ENCODE assay signal across 23 cellular contexts in the genomic region with DNA sequence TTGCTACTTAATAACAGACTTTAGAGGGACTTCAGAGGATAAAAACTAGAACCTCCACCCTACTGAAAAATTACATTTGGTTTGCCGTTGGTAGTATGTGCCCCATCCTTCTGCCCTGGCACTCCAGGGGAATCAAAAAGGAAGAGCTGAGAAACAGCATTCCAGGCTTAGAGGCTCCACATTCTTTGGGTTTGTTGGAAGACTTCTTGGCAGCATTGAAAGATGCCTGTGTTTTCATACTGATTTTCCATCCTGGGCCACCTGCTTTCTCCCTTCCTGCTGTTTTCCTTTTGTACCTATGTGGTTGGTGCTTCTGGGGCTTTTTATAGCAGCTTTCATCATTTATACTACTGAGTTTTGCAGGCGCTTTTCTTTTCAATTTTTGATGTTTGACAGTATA.
DNase-seq lines count a peak whose midpoint lies in the region; ATAC-seq, FAIRE-seq and TF ChIP-seq lines count a peak whose summit lies in the region.
"Had no signal": no experiment of that assay in that cellular context is flagged by ENCODE, and none has a peak within 500 bp of the region (broad histone marks: within the 10 kb centered on the region; RNA-seq: fewer than 3 reads in every experiment).

No MANE protein-coding gene starts in this region.

- H3K4me2 ChIP-seq in GM23248 (ENCODE audit: unreplicated experiment): no peak overlapping the region
- H3K4me2 ChIP-seq in H1 (ENCODE audit: insufficient read depth in 1 of 2, low read depth in 2 of 2, low read length in 2 of 2): peak overlapping the region in 1 of 2 experiments; percentile 18; a peak in 1 of 4 replicates
- H3K4me2 ChIP-seq: PC-9 had no signal

- H3K4ac ChIP-seq in H1 (replicated peaks; ENCODE audit: insufficient read length, low read depth, low read length): no peak overlapping the region

- no peak overlapping the region for H3K18ac ChIP-seq in H1 (ENCODE audit: extremely low read depth, low read length)

- TF ChIP-seq POLR2A in H1 (IDR thresholded peaks at IDR 0.05; ENCODE audit: control extremely low read depth in 1 of 2, low read depth in 2 of 2, low read length in 2 of 2): no peak

- no peak overlapping the region for H2BK5ac ChIP-seq in H1 (ENCODE audit: low read depth, low read length)

- H3K9me3 Mint-ChIP-seq in osteocyte (ENCODE audit: unreplicated experiment): no peaks in the 10 kb centered on the region

- TF ChIP-seq CTCF in H1 (IDR thresholded peaks at IDR 0.05; ENCODE audit: control extremely low read depth in 1 of 3, insufficient read depth in 1 of 3, low read depth in 1 of 3, low read length in 3 of 3): no peak
- no peak for TF ChIP-seq CTCF in osteocyte (IDR thresholded peaks at IDR 0.05)

- H2AFZ ChIP-seq in GM23248 (no peak overlapping the region), H1 (ENCODE audit: low read length) (no peak overlapping the region)
- H2AFZ ChIP-seq: PC-9 had no signal

- ATAC-seq in HG02973 (IDR thresholded peaks at IDR 0.05; ENCODE audit: unreplicated experiment): no peak
- ATAC-seq: left ventricle myocardium superior, mucosa of descending colon, psoas muscle, T-helper 17 cell had no signal

- peak; percentile 40 for DNase-seq in GM23248
- peak; percentile 50 to 78 for DNase-seq in SJCRH30
- DNase-seq in H1 (ENCODE audit: low read depth in 1 of 2, low spot score in 2 of 2): no peak
- DNase-seq in osteocyte (ENCODE audit: extremely low spot score, unreplicated experiment): no peak
- DNase-seq in MG63: no peak
- no peak for DNase-seq in pons (ENCODE audit: low spot score)
- DNase-seq: activated gamma-delta T cell treated with Interleukin-2 at 50 U/mL for 16 hours; adrenal gland; AML-193; caudate nucleus; DND-41; effector CD4-positive, alpha-beta T cell; left ventricle myocardium superior; mucosa of descending colon; NCI-H1694; NCI-H345; PC-9; psoas muscle; SIG-M5; stimulated activated naive CD4-positive, alpha-beta T cell; T-helper 17 cell had no signal

- no peak overlapping the region for H4K5ac ChIP-seq in H1 (ENCODE audit: insufficient read length, low read depth, low read length)

- H3K4me3 ChIP-seq in GM23248: no peak overlapping the region
- H3K4me3 ChIP-seq in SJCRH30: no peak overlapping the region
- H3K4me3 ChIP-seq in H1 (ENCODE audit: extremely low read depth in 1 of 4, insufficient read depth in 2 of 4, low read depth in 3 of 4, low read length in 4 of 4): 0 out of 8 replicates have a peak overlapping the region, but pooled peaks of 1 of the 4 experiments have one; percentile 21
- H3K4me3 ChIP-seq in MG63: no peak overlapping the region
- H3K4me3 ChIP-seq: adrenal gland, mucosa of descending colon, PC-9, psoas muscle, skin epidermis had no signal

- H3K4me3 Mint-ChIP-seq in osteocyte (ENCODE audit: unreplicated experiment): no peak overlapping the region
- H3K4me3 Mint-ChIP-seq: T-helper 17 cell had no signal

- no peak overlapping the region for H3K14ac ChIP-seq in H1 (ENCODE audit: insufficient read length)

- H3K9ac ChIP-seq in GM23248 (no peak overlapping the region), H1 (replicated peaks in 1 of 4; ENCODE audit: extremely low read depth in 1 of 4, low read depth in 3 of 4, low read length in 3 of 4) (no peak overlapping the region)

- H3K23ac ChIP-seq in H1 (ENCODE audit: insufficient read length): no peak overlapping the region

- no peaks in the 10 kb centered on the region for H3K36me3 Mint-ChIP-seq in osteocyte (ENCODE audit: unreplicated experiment)

- no peaks in the 10 kb centered on the region for H3F3A ChIP-seq in GM23248 (ENCODE audit: insufficient read depth)

- H3K9me3 ChIP-seq in GM23248 (ENCODE audit: low read depth) (no peaks in the 10 kb centered on the region), SJCRH30 (replicated peaks) (no peaks in the 10 kb centered on the region), H1 (ENCODE audit: insufficient read depth in 2 of 2, low read depth in 1 of 2, low read length in 1 of 2) (no peaks in the 10 kb centered on the region), MG63 (no peaks in the 10 kb centered on the region)
- H3K9me3 ChIP-seq: adrenal gland, mucosa of descending colon, psoas muscle had no signal

- H2BK120ac ChIP-seq in H1 (replicated peaks; ENCODE audit: low read depth, low read length): no peak overlapping the region

- no peaks in the 10 kb centered on the region for H4K20me1 ChIP-seq in GM23248 (ENCODE audit: insufficient read depth)
- no peaks in the 10 kb centered on the region for H4K20me1 ChIP-seq in H1 (replicated peaks in 1 of 2; ENCODE audit: control insufficient read depth in 1 of 2, insufficient read depth in 2 of 2, low read length in 2 of 2)

- in situ Hi-C loops in GM23248 (cut with MboI): no loop called here

- H3K79me1 ChIP-seq in H1 (ENCODE audit: low read depth, low read length): no peaks in the 10 kb centered on the region; the same call in 1 of the 2 replicates

- H3K79me2 ChIP-seq in GM23248 (ENCODE audit: insufficient read depth): no peaks in the 10 kb centered on the region
- H3K79me2 ChIP-seq in H1 (ENCODE audit: control insufficient read depth in 1 of 2, insufficient read depth in 2 of 2, low read length in 2 of 2): no peaks in the 10 kb centered on the region

- H3K27me3 Mint-ChIP-seq in osteocyte (ENCODE audit: unreplicated experiment): no peaks in the 10 kb centered on the region
- H3K27me3 Mint-ChIP-seq: T-helper 17 cell had no signal

- WGBS in GM23248 (ENCODE audit: low coverage in 1 of 2, low lambda C conversion rate in 2 of 2, missing lambda C conversion rate in 2 of 2), 2 experiments: 47% methylated on average over 2 of the region's 2 CpGs
- 47% methylated on average over 2 of the region's 2 CpGs; no CpG with 5 or more reads in 1 of the 2 experiments for WGBS in H1 (ENCODE audit: extremely low coverage in 1 of 2, insufficient coverage in 1 of 2, insufficient read length in 1 of 2, insufficient replicate concordance in 2 of 2, low coverage in 1 of 2, low lambda C conversion rate in 2 of 2, missing lambda C conversion rate in 1 of 2), 2 experiments

- CTCF ChIA-PET in H1 (lab: Charles Lee; ENCODE audit: partially characterized antibody): interaction anchor here (1.2 to 1.3 kb wide), 2 partner anchors 9 to 17 kb away, joined by 3 read pairs; no protein-coding TSS in a partner anchor

- H3K27ac Mint-ChIP-seq in osteocyte (ENCODE audit: unreplicated experiment): peak overlapping the region; percentile 12
- H3K27ac Mint-ChIP-seq: T-helper 17 cell had no signal

- peak; percentile 94 for FAIRE-seq in H1 (lab: Jason Lieb, UNC)

- H3K4me1 ChIP-seq in GM23248 (ENCODE audit: insufficient read depth): peaks cover 8% of the 10 kb centered on the region; the same call in 1 of the 2 replicates
- H3K4me1 ChIP-seq in SJCRH30: peaks cover 74% of the 10 kb centered on the region
- H3K4me1 ChIP-seq in H1 (replicated peaks in 1 of 4; ENCODE audit: control insufficient read depth in 3 of 4, insufficient read depth in 4 of 4, low read length in 3 of 4): peaks cover 8 to 16% (median 10%) of the 10 kb centered on the region in 4 experiments; a peak in 6 of 7 replicates

- peaks cover 46% of the 10 kb centered on the region for H3K4me1 Mint-ChIP-seq in osteocyte (ENCODE audit: unreplicated experiment)
- H3K4me1 Mint-ChIP-seq: T-helper 17 cell had no signal

- no peak overlapping the region for H4K91ac ChIP-seq in H1 (replicated peaks; ENCODE audit: insufficient read length, low read length)

- no peaks in the 10 kb centered on the region for H3K36me3 ChIP-seq in GM23248 (ENCODE audit: low read depth)
- no peaks in the 10 kb centered on the region; the same call in 1 of the 2 replicates for H3K36me3 ChIP-seq in SJCRH30
- H3K36me3 ChIP-seq in H1 (ENCODE audit: control insufficient read depth in 2 of 4, insufficient read depth in 4 of 4, low read length in 3 of 4): no peaks in the 10 kb centered on the region
- no peaks in the 10 kb centered on the region for H3K36me3 ChIP-seq in MG63
- H3K36me3 ChIP-seq: adrenal gland had no signal

- H3K27ac ChIP-seq in GM23248 (no peak overlapping the region), SJCRH30 (peak overlapping the region; percentile 36; the same call in 1 of the 2 replicates), H1 (ENCODE audit: low read depth, low read length) (0 out of 2 replicates have a peak overlapping the region, but pooled peaks have one; percentile 9)
- H3K27ac ChIP-seq: adrenal gland, PC-9, psoas muscle, skin epidermis had no signal

- H3K27me3 ChIP-seq in GM23248 (replicated peaks; ENCODE audit: insufficient read depth) (no peaks in the 10 kb centered on the region), SJCRH30 (no peaks in the 10 kb centered on the region), H1 (replicated peaks in 1 of 4; ENCODE audit: control insufficient read depth in 3 of 4, extremely low read depth in 1 of 4, insufficient read depth in 3 of 4, low read length in 3 of 4) (no peaks in the 10 kb centered on the region), MG63 (no peaks in the 10 kb centered on the region)
- H3K27me3 ChIP-seq: adrenal gland had no signal

- H4K8ac ChIP-seq in H1 (ENCODE audit: extremely low read depth, insufficient read depth, low read length): no peak overlapping the region

- no peaks in the 10 kb centered on the region for H3K23me2 ChIP-seq in H1 (ENCODE audit: low read depth, low read length)

- H2AK5ac ChIP-seq in H1 (ENCODE audit: low read depth, low read length): no peak overlapping the region

- H2BK12ac ChIP-seq in H1 (ENCODE audit: low read depth, low read length): no peak overlapping the region

- H2BK20ac ChIP-seq in H1 (ENCODE audit: low read length): no peak overlapping the region

- peak in 1 of 2 experiments; percentile 43; a peak in 1 of 3 replicates for TF ChIP-seq EP300 in H1 (IDR thresholded peaks at IDR 0.05; ENCODE audit: borderline replicate concordance in 1 of 2, low read depth in 2 of 2, low read length in 2 of 2)

- H3K9me2 ChIP-seq in GM23248 (ENCODE audit: insufficient read depth): no peaks in the 10 kb centered on the region

- POLR2A ChIA-PET in H1 (lab: Charles Lee; ENCODE audit: partially characterized antibody): interaction anchor here (0.7 kb wide), 1 partner anchor 31 kb away, joined by 3 read pairs; no protein-coding TSS in a partner anchor

- H3K56ac ChIP-seq in H1 (replicated peaks; ENCODE audit: insufficient read length, low read depth, low read length): no peak overlapping the region

- peak in 1 of 2 experiments; percentile 21; a peak in 1 of 4 replicates for TF ChIP-seq RAD21 in H1 (IDR thresholded peaks at IDR 0.05 in 1 of 2, conservative IDR thresholded peaks at IDR 0.05 in 1 of 2; ENCODE audit: low read depth in 2 of 2, low read length in 2 of 2)

- H2BK15ac ChIP-seq in H1 (ENCODE audit: low read length): no peak overlapping the region

TF ChIP-seq in H1, 55 proteins besides CTCF, POLR2A, EP300 and RAD21 (continues in another document):
- TF ChIP-seq HDAC2 (IDR thresholded peaks at IDR 0.05; ENCODE audit: borderline replicate concordance in 1 of 2, low read depth in 2 of 2, low read length in 2 of 2) (0 out of 4 replicates have a peak, but pooled peaks of 1 of the 2 experiments have one; percentile 23), CHD2 (IDR thresholded peaks at IDR 0.05; ENCODE audit: low read length) (peak; percentile 34; the same call in 1 of the 2 replicates), YY1 (IDR thresholded peaks at IDR 0.05; ENCODE audit: low read depth, low read length) (peak; percentile 74; the same call in 1 of the 2 replicates), SP1 (IDR thresholded peaks at IDR 0.05; ENCODE audit: low read depth, low read length) (peak; percentile 74; the same call in 1 of the 2 replicates), TCF12 (IDR thresholded peaks at IDR 0.05; ENCODE audit: low read depth, low read length) (peak; percentile 89; the same call in 1 of the 2 replicates)

Comparison
In these comparisons a context has a peak if more than half of its experiments do, and no peak if none do; other contexts are left out.
1. DNase-seq: peak in GM23248 (single experiment) and SJCRH30 (2 of 2); none in H1 (0 of 2), osteocyte (single experiment), MG63 (single experiment) and pons (single experiment).